Comparison of ENCODE assay signal across 1 cellular context in genomic region chr7:140126435-140127034, GRCh38.
TF ChIP-seq lines count a peak whose summit lies in the region.

No MANE protein-coding gene starts in this region.

TF ChIP-seq in K562, 482 proteins besides CTCF, POLR2A, EP300 and RAD21:
- TF ChIP-seq MTA2 (IDR thresholded peaks at IDR 0.05; ENCODE audit: low read depth) (no peak), NCOA2 (IDR thresholded peaks at IDR 0.05; ENCODE audit: partially characterized antibody in 2 of 2) (no peak), ZFPM2 (CRISPR knock-in tag; IDR thresholded peaks at IDR 0.05) (no peak)
- TF ChIP-seq, protein P1, sequence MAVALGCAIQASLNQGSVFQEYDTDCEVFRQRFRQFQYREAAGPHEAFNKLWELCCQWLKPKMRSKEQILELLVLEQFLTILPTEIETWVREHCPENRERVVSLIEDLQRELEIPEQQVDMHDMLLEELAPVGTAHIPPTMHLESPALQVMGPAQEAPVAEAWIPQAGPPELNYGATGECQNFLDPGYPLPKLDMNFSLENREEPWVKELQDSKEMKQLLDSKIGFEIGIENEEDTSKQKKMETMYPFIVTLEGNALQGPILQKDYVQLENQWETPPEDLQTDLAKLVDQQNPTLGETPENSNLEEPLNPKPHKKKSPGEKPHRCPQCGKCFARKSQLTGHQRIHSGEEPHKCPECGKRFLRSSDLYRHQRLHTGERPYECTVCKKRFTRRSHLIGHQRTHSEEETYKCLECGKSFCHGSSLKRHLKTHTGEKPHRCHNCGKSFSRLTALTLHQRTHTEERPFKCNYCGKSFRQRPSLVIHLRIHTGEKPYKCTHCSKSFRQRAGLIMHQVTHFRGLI (CRISPR knock-in tag; IDR thresholded peaks at IDR 0.05) = no peak
- TF ChIP-seq, protein P2, sequence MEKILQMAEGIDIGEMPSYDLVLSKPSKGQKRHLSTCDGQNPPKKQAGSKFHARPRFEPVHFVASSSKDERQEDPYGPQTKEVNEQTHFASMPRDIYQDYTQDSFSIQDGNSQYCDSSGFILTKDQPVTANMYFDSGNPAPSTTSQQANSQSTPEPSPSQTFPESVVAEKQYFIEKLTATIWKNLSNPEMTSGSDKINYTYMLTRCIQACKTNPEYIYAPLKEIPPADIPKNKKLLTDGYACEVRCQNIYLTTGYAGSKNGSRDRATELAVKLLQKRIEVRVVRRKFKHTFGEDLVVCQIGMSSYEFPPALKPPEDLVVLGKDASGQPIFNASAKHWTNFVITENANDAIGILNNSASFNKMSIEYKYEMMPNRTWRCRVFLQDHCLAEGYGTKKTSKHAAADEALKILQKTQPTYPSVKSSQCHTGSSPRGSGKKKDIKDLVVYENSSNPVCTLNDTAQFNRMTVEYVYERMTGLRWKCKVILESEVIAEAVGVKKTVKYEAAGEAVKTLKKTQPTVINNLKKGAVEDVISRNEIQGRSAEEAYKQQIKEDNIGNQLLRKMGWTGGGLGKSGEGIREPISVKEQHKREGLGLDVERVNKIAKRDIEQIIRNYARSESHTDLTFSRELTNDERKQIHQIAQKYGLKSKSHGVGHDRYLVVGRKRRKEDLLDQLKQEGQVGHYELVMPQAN (IDR thresholded peaks at IDR 0.05; ENCODE audit: borderline replicate concordance) = no peak
